In the genomic region with DNA sequence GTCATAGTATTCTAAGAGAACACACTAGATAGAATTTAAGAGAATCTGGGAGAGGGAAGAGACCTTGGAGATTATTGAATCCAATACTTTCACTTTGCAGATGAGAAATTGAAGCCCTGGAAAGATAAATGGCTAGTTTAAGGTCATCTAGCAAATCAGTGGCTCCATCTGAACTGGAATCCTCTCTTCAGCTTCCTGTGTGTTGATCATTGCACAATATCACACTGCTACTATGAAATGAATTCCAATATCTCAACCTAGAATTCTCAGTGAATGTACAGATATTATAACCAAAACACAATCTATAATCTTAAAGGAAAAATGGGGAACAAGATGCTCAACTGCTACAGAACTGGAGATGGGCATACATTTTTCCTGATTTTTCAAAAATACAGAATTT, we compare ENCODE assay signal across 1 cellular context.
A peak's percentile ranks its signal among the peaks of the same experiment; 100 is the strongest.
TF ChIP-seq lines count a peak whose summit lies in the region.

No MANE protein-coding gene starts in this region.

TF ChIP-seq in K562, 482 proteins besides CTCF, POLR2A, EP300 and RAD21 (continued from another document):
- TF ChIP-seq, protein P1, sequence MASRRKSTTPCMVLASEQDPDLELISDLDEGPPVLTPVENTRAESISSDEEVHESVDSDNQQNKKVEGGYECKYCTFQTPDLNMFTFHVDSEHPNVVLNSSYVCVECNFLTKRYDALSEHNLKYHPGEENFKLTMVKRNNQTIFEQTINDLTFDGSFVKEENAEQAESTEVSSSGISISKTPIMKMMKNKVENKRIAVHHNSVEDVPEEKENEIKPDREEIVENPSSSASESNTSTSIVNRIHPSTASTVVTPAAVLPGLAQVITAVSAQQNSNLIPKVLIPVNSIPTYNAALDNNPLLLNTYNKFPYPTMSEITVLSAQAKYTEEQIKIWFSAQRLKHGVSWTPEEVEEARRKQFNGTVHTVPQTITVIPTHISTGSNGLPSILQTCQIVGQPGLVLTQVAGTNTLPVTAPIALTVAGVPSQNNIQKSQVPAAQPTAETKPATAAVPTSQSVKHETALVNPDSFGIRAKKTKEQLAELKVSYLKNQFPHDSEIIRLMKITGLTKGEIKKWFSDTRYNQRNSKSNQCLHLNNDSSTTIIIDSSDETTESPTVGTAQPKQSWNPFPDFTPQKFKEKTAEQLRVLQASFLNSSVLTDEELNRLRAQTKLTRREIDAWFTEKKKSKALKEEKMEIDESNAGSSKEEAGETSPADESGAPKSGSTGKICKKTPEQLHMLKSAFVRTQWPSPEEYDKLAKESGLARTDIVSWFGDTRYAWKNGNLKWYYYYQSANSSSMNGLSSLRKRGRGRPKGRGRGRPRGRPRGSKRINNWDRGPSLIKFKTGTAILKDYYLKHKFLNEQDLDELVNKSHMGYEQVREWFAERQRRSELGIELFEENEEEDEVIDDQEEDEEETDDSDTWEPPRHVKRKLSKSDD (conservative IDR thresholded peaks at IDR 0.05; ENCODE audit: low read length): no peak
- TF ChIP-seq HDAC6 (IDR thresholded peaks at IDR 0.05; ENCODE audit: low read depth, low read length) (no peak), ZBTB8A (IDR thresholded peaks at IDR 0.05; ENCODE audit: partially characterized antibody) (no peak), RFX7 (CRISPR knock-in tag; IDR thresholded peaks at IDR 0.05) (no peak), CBFA2T3 (IDR thresholded peaks at IDR 0.05) (no peak), XRCC4 (IDR thresholded peaks at IDR 0.05; ENCODE audit: extremely low read depth, insufficient read depth, insufficient read length) (no peak), ZC3H11A (IDR thresholded peaks at IDR 0.05; ENCODE audit: low read depth, low read length) (no peak), TGIF2 (CRISPR knock-in tag; IDR thresholded peaks at IDR 0.05) (no peak), L3MBTL2 (IDR thresholded peaks at IDR 0.05) (no peak), CEBPB (tag; IDR thresholded peaks at IDR 0.05) (peak; percentile 63), TAF7 (tag; IDR thresholded peaks at IDR 0.05) (no peak)
